8 cellular contexts compared by ENCODE assay signal in genomic region chr9:81690251-81690851, GRCh38. TPM values are rescaled to one million over a fixed set of nuclear protein-coding genes. Genes with fewer than 3 reads are reported as not detected.
DNase-seq lines count a peak whose midpoint lies in the region; ATAC-seq and TF ChIP-seq lines count a peak whose summit lies in the region.

No MANE protein-coding gene starts in this region.

- peaks cover 12 to 16% of the 10 kb centered on the region in 2 donors for H3K27me3 Mint-ChIP-seq in natural killer cell treated with Interleukin-12 subunit alpha and Interleukin-12 subunit beta and Interleukin-15 and Interleukin-18, amount 100 ng/mL, for 72 hours

- POLR2A ChIA-PET in PC-3 (lab: Charles Lee; ENCODE audit: unreplicated experiment): interaction anchor here (0.6 to 0.7 kb wide), 2 partner anchors 116 to 916 kb away, joined by 4 read pairs; no protein-coding TSS in a partner anchor

- no peaks in the 10 kb centered on the region for H3K27me3 ChIP-seq in PC-3 (ENCODE audit: low read length)

- peak overlapping the region; percentile 79 for H3K9ac ChIP-seq in PC-3 (ENCODE audit: low read length)

- intact Hi-C loops in PC-3 (cut with micrococcal nuclease): loop anchor here (1.0 to 10.0 kb wide), 2 partner anchors 27 to 54 kb away; no protein-coding TSS in a partner anchor

- peaks cover 39% of the 10 kb centered on the region for H3K79me2 ChIP-seq in PC-3 (ENCODE audit: low read length)

- no peaks in the 10 kb centered on the region for H3F3A ChIP-seq in PC-3 (ENCODE audit: low read length, unreplicated experiment)

- CTCF ChIA-PET in PC-3 (lab: Charles Lee): no interaction called here

- H3K4me1 ChIP-seq in PC-3 (ENCODE audit: insufficient read depth, low read length): peaks cover 16% of the 10 kb centered on the region

- no peaks in the 10 kb centered on the region for H3K9me3 Mint-ChIP-seq in natural killer cell treated with Interleukin-12 subunit alpha and Interleukin-12 subunit beta and Interleukin-15 and Interleukin-18, amount 100 ng/mL, for 72 hours

- H3K4me2 ChIP-seq in PC-3 (ENCODE audit: low read length): peak overlapping the region; percentile 86

- H3K36me3 ChIP-seq in PC-3 (ENCODE audit: low read depth, low read length): peaks cover 3% of the 10 kb centered on the region; the same call in 1 of the 2 replicates

- ATAC-seq in PC-3 (no peak), HG02970 (IDR thresholded peaks at IDR 0.05; ENCODE audit: low FRiP score, unreplicated experiment) (no peak)
- no peak for ATAC-seq in natural killer cell treated with Interleukin-12 subunit alpha and Interleukin-12 subunit beta and Interleukin-15 and Interleukin-18, amount 100 ng/mL, for 72 hours
- ATAC-seq in activated CD4-positive, CD25-positive, alpha-beta regulatory T cell treated with anti-CD3 and anti-CD28 coated beads, Interleukin-2, amount 50 U/mL, for 24 hours: no peak

- peaks cover 10 to 18% of the 10 kb centered on the region in 2 donors for H3K4me1 Mint-ChIP-seq in natural killer cell treated with Interleukin-12 subunit alpha and Interleukin-12 subunit beta and Interleukin-15 and Interleukin-18, amount 100 ng/mL, for 72 hours (ENCODE audit: low read depth in 2 of 2)

- peak overlapping the region; percentile 62 for H2AFZ ChIP-seq in PC-3 (ENCODE audit: low read length)

- peak overlapping the region; percentile 91 for H3K4me3 Mint-ChIP-seq in natural killer cell treated with Interleukin-12 subunit alpha and Interleukin-12 subunit beta and Interleukin-15 and Interleukin-18, amount 100 ng/mL, for 72 hours

- no TSS peak for BruUV-seq in PC-3 (replicated peaks; lab: Mats Ljungman, UMichigan)

- TF ChIP-seq CTCF in PC-3 (conservative IDR thresholded peaks at IDR 0.05; ENCODE audit: low read depth, low read length) (no peak), epithelial cell of esophagus (IDR thresholded peaks at IDR 0.05; ENCODE audit: insufficient read depth, low read depth, low read length, missing control alignments) (no peak)

- no peaks in the 10 kb centered on the region for H3K9me3 ChIP-seq in PC-3 (ENCODE audit: low read length)

- peak overlapping the region; percentile 81 for H3K27ac ChIP-seq in PC-3 (ENCODE audit: low read length)

- DNase-seq in NCI-H1417 (lab: John Stamatoyannopoulos, UW) (peak in 2 of 3 experiments; percentile 64 to 79), NCI-H1417 treated with DMSO at 0.1 percent for 48 hours (lab: John Stamatoyannopoulos, UW) (no peak), PC-3 (peak; percentile 89), epithelial cell of esophagus (ENCODE audit: low read depth) (peak; percentile 94), SHP77 treated with DMSO at 0.1 percent for 48 hours (lab: John Stamatoyannopoulos, UW) (no peak)
- DNase-seq in natural killer cell treated with Interleukin-12 subunit alpha and Interleukin-12 subunit beta and Interleukin-15 and Interleukin-18, amount 100 ng/mL, for 72 hours (ENCODE audit: low spot score): no peak

- no peaks in the 10 kb centered on the region for H3K9me2 ChIP-seq in PC-3 (replicated peaks; ENCODE audit: low read length)

- peak overlapping the region; percentile 62 to 72 for H3K27ac Mint-ChIP-seq in natural killer cell treated with Interleukin-12 subunit alpha and Interleukin-12 subunit beta and Interleukin-15 and Interleukin-18, amount 100 ng/mL, for 72 hours

- H3K4me3 ChIP-seq in PC-3 (ENCODE audit: low read length): peak overlapping the region; percentile 73
- H3K4me3 ChIP-seq in epithelial cell of esophagus (ENCODE audit: low read length): peak overlapping the region; percentile 57

- no peaks in the 10 kb centered on the region for H3K36me3 Mint-ChIP-seq in natural killer cell treated with Interleukin-12 subunit alpha and Interleukin-12 subunit beta and Interleukin-15 and Interleukin-18, amount 100 ng/mL, for 72 hours

- H4K20me1 ChIP-seq in PC-3 (ENCODE audit: low read length): peaks cover 15% of the 10 kb centered on the region

RNA-seq across cellular contexts. Expression of gene TLE1, which starts 1.0 kb away (rescaled TPM):
- 49.0 and 55.6 TPM in 2 replicates for total RNA-seq in PC-3 (2014; rRNA removed)
- total RNA-seq in natural killer cell treated with Interleukin-12 subunit alpha and Interleukin-12 subunit beta and Interleukin-15 and Interleukin-18, amount 100 ng/mL, for 72 hours: 1 to 10 TPM; 1.0 to 2.4 TPM

Comparison
In these comparisons a context has a peak if more than half of its experiments do, and no peak if none do; other contexts are left out.
1. DNase-seq: peak in NCI-H1417 (2 of 3), PC-3 (single experiment) and epithelial cell of esophagus (single experiment); none in NCI-H1417 treated with DMSO at 0.1 percent for 48 hours (single experiment), natural killer cell treated with Interleukin-12 subunit alpha and Interleukin-12 subunit beta and Interleukin-15 and Interleukin-18, amount 100 ng/mL, for 72 hours (single experiment) and SHP77 treated with DMSO at 0.1 percent for 48 hours (single experiment).
2. RNA of gene TLE1, which starts 1.0 kb away (total RNA-seq): 49.0 to 55.6 TPM in PC-3; 1.0 to 2.4 TPM in natural killer cell treated with Interleukin-12 subunit alpha and Interleukin-12 subunit beta and Interleukin-15 and Interleukin-18, amount 100 ng/mL, for 72 hours; every median in the first group is over 10 times any median in the second.